In genomic region chr13:37065893-37066526, GRCh38 we compare ENCODE assay signal across 1 cellular context.
TF ChIP-seq lines count a peak whose summit lies in the region.

No MANE protein-coding gene starts in this region.

TF ChIP-seq in H1, 55 proteins besides CTCF, POLR2A, EP300 and RAD21:
- TF ChIP-seq YY1 (IDR thresholded peaks at IDR 0.05; ENCODE audit: low read depth, low read length), result no peak
